In genomic region chr17:34234616-34235015, GRCh38 we compare ENCODE assay signal across 23 cellular contexts. TPM values are rescaled to one million over a fixed set of nuclear protein-coding genes. Genes with fewer than 3 reads are reported as not detected.
DNase-seq lines count a peak whose midpoint lies in the region; ATAC-seq and TF ChIP-seq lines count a peak whose summit lies in the region.
"Had no signal": no experiment of that assay in that cellular context is flagged by ENCODE, and none has a peak within 500 bp of the region (broad histone marks: within the 10 kb centered on the region; RNA-seq: fewer than 3 reads in every experiment).

No MANE protein-coding gene starts in this region.

- H3K4me1 ChIP-seq in heart right ventricle (peaks cover 10 to 70% (median 62%) of the 10 kb centered on the region in 9 donors), rectal smooth muscle tissue (ENCODE audit: control insufficient read depth, insufficient read depth, low read length) (peaks cover 23% of the 10 kb centered on the region), uterus (peaks cover 6 to 7% of the 10 kb centered on the region in 2 donors)

- no peak for DNase-seq in heart right ventricle
- no peak for DNase-seq in Right ventricle myocardium inferior (ENCODE audit: missing footprints)
- DNase-seq in islet precursor cell, result peak; percentile 44
- no peak for DNase-seq in uterus
- DNase-seq in HuH-7.5 (ENCODE audit: low spot score), result no peak
- no peak for DNase-seq in substantia nigra (lab: John Stamatoyannopoulos, UW)
- DNase-seq: activated CD4-positive, alpha-beta T cell treated with anti-CD3 and anti-CD28 coated beads, Interleukin-2, amount 50 U/mL, for 1 hour; activated CD8-positive, alpha-beta memory T cell treated with anti-CD3 and anti-CD28 coated beads, Interleukin-2, amount 50 U/mL, for 48 hours; activated effector memory CD4-positive, alpha-beta T cell treated with Interleukin-2 at 50 U/mL for 16 hours; mammary epithelial cell; natural killer cell; NCI-H1105 treated with DMSO at 0.1 percent for 48 hours; NCI-H526 treated with DMSO at 0.1 percent for 48 hours; T-cell had no signal

- no peak for TF ChIP-seq CTCF in heart right ventricle (IDR thresholded peaks at IDR 0.05)
- no peak for TF ChIP-seq CTCF in uterus (IDR thresholded peaks at IDR 0.05)

- peak overlapping the region; percentile 47 for H3K9ac ChIP-seq in rectal smooth muscle tissue (ENCODE audit: low read length)
- H3K9ac ChIP-seq: GM23248 had no signal

- no peak for TF ChIP-seq POLR2A in uterus (IDR thresholded peaks at IDR 0.05)

- H3K36me3 ChIP-seq in heart right ventricle, result no peaks in the 10 kb centered on the region
- no peaks in the 10 kb centered on the region for H3K36me3 ChIP-seq in rectal smooth muscle tissue (ENCODE audit: control insufficient read depth, insufficient read depth, low read length)
- H3K36me3 ChIP-seq in uterus, result no peaks in the 10 kb centered on the region
- H3K36me3 ChIP-seq: thoracic aorta had no signal

- peak overlapping the region in 9 of 10 donors; percentile 65 to 92 (median 80) for H3K27ac ChIP-seq in heart right ventricle
- H3K27ac ChIP-seq in rectal smooth muscle tissue (ENCODE audit: low read depth, low read length), result peak overlapping the region; percentile 70
- H3K27ac ChIP-seq in uterus, result peak overlapping the region; percentile 71 to 78
- no peak overlapping the region for H3K27ac ChIP-seq in substantia nigra (ENCODE audit: low read depth, low read length, poor library complexity, severe bottlenecking)
- H3K27ac ChIP-seq: C4-2B, GM23248 had no signal

- H3K9me3 ChIP-seq in heart right ventricle, result peaks cover 0 to 11% (median 0%) of the 10 kb centered on the region in 11 donors
- no peaks in the 10 kb centered on the region for H3K9me3 ChIP-seq in uterus
- H3K9me3 ChIP-seq: thoracic aorta had no signal

- no peak for ATAC-seq in heart right ventricle
- no peak for ATAC-seq in Right ventricle myocardium inferior
- ATAC-seq in HG03159 (IDR thresholded peaks at IDR 0.05; ENCODE audit: unreplicated experiment), result no peak
- ATAC-seq: esophagus mucosa, T-cell had no signal

- intact Hi-C loops in heart right ventricle (cut with DNase I) (loop anchor here in 1 of 10 donors (2.0 kb wide), 1 partner anchor 18 kb away; no protein-coding TSS in a partner anchor), Right ventricle myocardium inferior (cut with DNase I) (loop anchor here (1.0 to 2.0 kb wide), 2 partner anchors 18 to 66 kb away; no protein-coding TSS in a partner anchor), uterus (cut with DNase I; ENCODE audit: low total_unique reads) (no loop called here)

- no peak overlapping the region for H3K4me3 ChIP-seq in heart right ventricle
- no peak overlapping the region for H3K4me3 ChIP-seq in rectal smooth muscle tissue (ENCODE audit: low read length)
- H3K4me3 ChIP-seq in uterus, result no peak overlapping the region
- H3K4me3 ChIP-seq: GM23248, thoracic aorta had no signal

- WGBS in heart right ventricle, 2 donors, result 80 to 83% methylated on average over 3 of the region's 3 CpGs

- H3K27me3 ChIP-seq in heart right ventricle (no peaks in the 10 kb centered on the region), rectal smooth muscle tissue (ENCODE audit: control insufficient read depth, insufficient read depth, low read length) (no peaks in the 10 kb centered on the region), uterus (no peaks in the 10 kb centered on the region)

RNA-seq across cellular contexts. Expression of gene CCL2, which starts 20.5 kb away (rescaled TPM):
- 100 to 1,000 TPM in 3 of 10 donors, 10 to 100 TPM in 6, 1 to 10 TPM in 1; 2.9 to 264 (median 38.5) TPM for total RNA-seq in heart right ventricle
- 10 to 100 TPM; 51.3 to 80.3 TPM for polyA plus RNA-seq in heart right ventricle
- 33.4 TPM for total RNA-seq in Right ventricle myocardium inferior
- 10 to 100 TPM in 2 of 4 donors, 1 to 10 TPM in 1, under 1 TPM in 1; 0.77 to 30.3 (median 8.9) TPM for total RNA-seq in uterus
- total RNA-seq: G401, LHCN-M2, natural killer cell, progenitor cell of endocrine pancreas had no signal
- polyA plus RNA-seq: mammary epithelial cell had no signal

RNA-seq across cellular contexts. Expression of gene CCL7, which starts 35.4 kb away (rescaled TPM):
- total RNA-seq in heart right ventricle (under 1 TPM in 1 of 10 donors, not detected in 9; 0.65 TPM), Right ventricle myocardium inferior (not detected), uterus (not detected)
- under 1 TPM in 1 of 2 donors, not detected in 1; 0.29 TPM for polyA plus RNA-seq in heart right ventricle
- total RNA-seq: esophagus mucosa, G401, LHCN-M2, mammary epithelial cell, natural killer cell, progenitor cell of endocrine pancreas, T-cell had no signal
- polyA plus RNA-seq: mammary epithelial cell had no signal

RNA-seq across cellular contexts. Expression of gene CCL11, which starts 50.9 kb away (rescaled TPM):
- total RNA-seq in heart right ventricle (10 to 100 TPM in 2 of 10 donors, 1 to 10 TPM in 6, under 1 TPM in 2; 0.46 to 31.2 (median 1.3) TPM), Right ventricle myocardium inferior (5.4 TPM), uterus (1 to 10 TPM in 1 of 4 donors, not detected in 3; 4.9 TPM)
- 1 to 10 TPM; 1.5 to 6.2 TPM for polyA plus RNA-seq in heart right ventricle
- total RNA-seq: G401, GM23248, LHCN-M2, mammary epithelial cell, natural killer cell, progenitor cell of endocrine pancreas, T-cell, thoracic aorta had no signal
- polyA plus RNA-seq: GM23248, mammary epithelial cell had no signal
